ENCODE assay signal across 18 cellular contexts in the genomic region with DNA sequence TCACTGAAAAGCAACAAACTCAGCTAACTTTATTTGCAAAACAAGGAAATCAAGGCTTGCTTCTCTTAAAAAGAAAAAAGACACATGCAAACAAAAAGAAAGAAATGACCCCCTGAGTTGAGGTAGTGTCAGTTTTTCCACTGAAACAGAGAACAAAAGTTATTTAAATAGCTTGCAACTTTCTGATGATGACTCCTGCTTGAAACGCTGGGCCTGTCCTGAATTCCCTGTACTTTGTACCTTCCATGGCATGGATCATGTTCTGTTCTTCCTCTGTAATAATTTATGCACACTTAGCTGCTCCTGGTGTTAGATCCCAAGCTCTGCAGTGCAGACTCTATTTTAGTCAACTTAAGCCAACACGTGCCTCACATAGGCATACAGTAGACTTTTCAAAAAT.
"Had no signal": no experiment of that assay in that cellular context is flagged by ENCODE, and none has a peak within 500 bp of the region (broad histone marks: within the 10 kb centered on the region; RNA-seq: fewer than 3 reads in every experiment).

No MANE protein-coding gene starts in this region.

- H3K27me3 Mint-ChIP-seq: progenitor cell of endocrine pancreas had no signal

- H3K9me3 ChIP-seq: colonic mucosa, esophagus squamous epithelium, pancreas, stomach, thoracic aorta, transverse colon had no signal

- H3K4me1 ChIP-seq: colonic mucosa, pancreas, stomach, transverse colon had no signal

- H3K36me3 ChIP-seq: colonic mucosa, esophagus squamous epithelium, pancreas, stomach, thoracic aorta, transverse colon had no signal

- H3K36me3 Mint-ChIP-seq: natural killer cell treated with Interleukin-12 subunit alpha and Interleukin-12 subunit beta and Interleukin-15 and Interleukin-18, amount 100 ng/mL, for 72 hours had no signal

- FAIRE-seq: pancreas had no signal

- H3K27ac Mint-ChIP-seq: natural killer cell treated with Interleukin-12 subunit alpha and Interleukin-12 subunit beta and Interleukin-15 and Interleukin-18, amount 100 ng/mL, for 72 hours; progenitor cell of endocrine pancreas had no signal

- H3K4me3 ChIP-seq: colonic mucosa, esophagus squamous epithelium, lung, pancreas, stomach, thoracic aorta, transverse colon had no signal

- ATAC-seq: natural killer cell treated with Interleukin-12 subunit alpha and Interleukin-12 subunit beta and Interleukin-15 and Interleukin-18, amount 100 ng/mL, for 72 hours; pancreas; right cardiac atrium had no signal

- H3K27ac ChIP-seq: colonic mucosa, esophagus squamous epithelium, pancreas, stomach, thoracic aorta, transverse colon had no signal

- DNase-seq: colonic mucosa; dermis blood vessel endothelial cell; esophagus squamous epithelium; foreskin fibroblast; mesenchymal stem cell; midbrain; occipital lobe; pancreas; right cardiac atrium; stimulated activated CD4-positive, alpha-beta T cell treated with anti-CD3 and anti-CD28 coated beads, Interleukin-4, amount 100 ng/mL, for 24 hours; stimulated activated naive CD4-positive, alpha-beta T cell; stomach; substantia nigra; transverse colon had no signal

- H3K4me3 Mint-ChIP-seq: natural killer cell treated with Interleukin-12 subunit alpha and Interleukin-12 subunit beta and Interleukin-15 and Interleukin-18, amount 100 ng/mL, for 72 hours had no signal

- H3K27me3 ChIP-seq: colonic mucosa, esophagus squamous epithelium, pancreas, stomach, transverse colon had no signal
